In the genomic region with DNA sequence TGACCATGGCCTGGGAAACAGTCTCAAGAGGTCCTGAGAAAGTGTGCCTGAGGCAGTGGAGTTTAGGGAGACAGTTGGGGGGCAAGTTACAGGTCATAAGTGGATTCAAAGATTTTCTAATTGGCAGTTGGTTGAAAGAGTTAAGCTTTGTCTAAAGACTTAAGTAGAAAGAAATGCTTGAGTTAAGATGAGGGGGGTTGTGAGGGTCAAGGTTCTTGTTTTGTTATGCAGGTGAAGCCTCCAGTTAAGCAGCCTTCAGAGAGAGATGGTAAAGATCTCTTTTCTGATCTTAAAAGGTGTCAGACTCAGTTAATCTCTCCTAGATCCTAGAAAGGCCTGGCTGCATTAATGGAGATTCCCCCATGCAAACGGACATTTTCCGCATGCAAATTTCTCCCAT, we compare ENCODE assay signal across 21 cellular contexts.
"Had no signal": no experiment of that assay in that cellular context is flagged by ENCODE, and none has a peak within 500 bp of the region (broad histone marks: within the 10 kb centered on the region; RNA-seq: fewer than 3 reads in every experiment).

No MANE protein-coding gene starts in this region.

- H3K4me1 ChIP-seq: colonic mucosa, lower lobe of right lung, prostate gland, right atrium auricular region, uterus had no signal

- H3K36me3 Mint-ChIP-seq: brain, mesothelial cell of epicardium had no signal

- DNase-seq: activated CD4-positive, alpha-beta T cell treated with anti-CD3 and anti-CD28 coated beads, Interleukin-2, amount 10 ng/mL, durations not matched to agents 24 days and 14 days; activated CD8-positive, alpha-beta T cell treated with anti-CD3 and anti-CD28 coated beads, Interleukin-2, amount 10 ng/mL, durations not matched to agents 7 days and 5 days; activated naive CD4-positive, alpha-beta T cell treated with anti-CD3 and anti-CD28 coated beads for 36 hours; activated T-cell treated with anti-CD3 and anti-CD28 coated beads, Interleukin-2, amount 50 U/mL, for 24 hours; caudate nucleus; colonic mucosa; foreskin melanocyte; islet precursor cell; lower lobe of right lung; stimulated activated CD4-positive, alpha-beta T cell treated with anti-CD3 and anti-CD28 coated beads, Interleukin-2, amount 100 ng/mL, for 24 hours; stimulated activated naive CD4-positive, alpha-beta T cell treated with Interleukin-2 at 50 U/mL for 16 hours; substantia nigra; T-helper 1 cell; T-helper 9 cell; tibial artery; uterus had no signal

- H3K36me3 ChIP-seq: colonic mucosa, lower lobe of right lung, prostate gland, right atrium auricular region, tibial artery, uterus had no signal

- H3K9me3 Mint-ChIP-seq: activated CD4-positive, alpha-beta T cell treated with anti-CD3 and anti-CD28 coated beads, Interleukin-2, amount 10 ng/mL, durations not matched to agents 24 days and 14 days; activated naive CD4-positive, alpha-beta T cell treated with anti-CD3 and anti-CD28 coated beads for 36 hours; activated T-cell treated with anti-CD3 and anti-CD28 coated beads, Interleukin-2, amount 50 U/mL, for 24 hours; activated T-helper 2 cell treated with anti-CD3 and anti-CD28 coated beads, Interferon-gamma antibody, Interleukin-2, Interleukin-4, amounts not matched to agents 10 μg/mL and 5 μg/mL and 100 μg/mL, durations not matched to agents 14 hours and 24 hours and 36 hours; brain; mesothelial cell of epicardium had no signal

- H3K27me3 Mint-ChIP-seq: brain had no signal

- H3K9me3 ChIP-seq: colonic mucosa, lower lobe of right lung, prostate gland, right atrium auricular region, tibial artery, uterus had no signal

- ATAC-seq: activated CD8-positive, alpha-beta T cell treated with anti-CD3 and anti-CD28 coated beads, Interleukin-2, amount 10 ng/mL, durations not matched to agents 7 days and 5 days; lower lobe of right lung had no signal

- H3K27ac Mint-ChIP-seq: activated CD4-positive, alpha-beta T cell treated with anti-CD3 and anti-CD28 coated beads, Interleukin-2, amount 10 ng/mL, durations not matched to agents 24 days and 14 days; activated CD8-positive, alpha-beta T cell treated with anti-CD3 and anti-CD28 coated beads, Interleukin-2, amount 10 ng/mL, durations not matched to agents 7 days and 5 days; activated naive CD4-positive, alpha-beta T cell treated with anti-CD3 and anti-CD28 coated beads for 36 hours; activated T-cell treated with anti-CD3 and anti-CD28 coated beads, Interleukin-2, amount 50 U/mL, for 24 hours; activated T-helper 2 cell treated with anti-CD3 and anti-CD28 coated beads, Interferon-gamma antibody, Interleukin-2, Interleukin-4, amounts not matched to agents 10 μg/mL and 5 μg/mL and 100 μg/mL, durations not matched to agents 14 hours and 24 hours and 36 hours; mesothelial cell of epicardium had no signal

- H3K4me3 Mint-ChIP-seq: activated CD4-positive, alpha-beta T cell treated with anti-CD3 and anti-CD28 coated beads, Interleukin-2, amount 10 ng/mL, durations not matched to agents 24 days and 14 days; activated CD8-positive, alpha-beta T cell treated with anti-CD3 and anti-CD28 coated beads, Interleukin-2, amount 10 ng/mL, durations not matched to agents 7 days and 5 days; activated naive CD4-positive, alpha-beta T cell treated with anti-CD3 and anti-CD28 coated beads for 36 hours; activated T-cell treated with anti-CD3 and anti-CD28 coated beads, Interleukin-2, amount 50 U/mL, for 24 hours; brain; mesothelial cell of epicardium had no signal

- H3K27ac ChIP-seq: colonic mucosa, lower lobe of right lung, prostate gland, right atrium auricular region, tibial artery, uterus had no signal

- H3K4me1 Mint-ChIP-seq: activated CD4-positive, alpha-beta T cell treated with anti-CD3 and anti-CD28 coated beads, Interleukin-2, amount 10 ng/mL, durations not matched to agents 24 days and 14 days had no signal

- H3K27me3 ChIP-seq: colonic mucosa, right atrium auricular region, tibial artery, uterus had no signal

- H3K4me3 ChIP-seq: colonic mucosa, lower lobe of right lung, prostate gland, right atrium auricular region, tibial artery, uterus had no signal
